ENCODE assay signal across 1 cellular context in genomic region chr7:69374036-69374420, GRCh38.
A peak's percentile ranks its signal among the peaks of the same experiment; 100 is the strongest.
TF ChIP-seq lines count a peak whose summit lies in the region.

No MANE protein-coding gene starts in this region.

TF ChIP-seq in SK-N-SH, 30 proteins besides CTCF, POLR2A, EP300 and RAD21 (continued from another document):
- TF ChIP-seq JUND (IDR thresholded peaks at IDR 0.05) = peak; percentile 11; the same call in 1 of the 2 replicates
- TF ChIP-seq SMC3 (IDR thresholded peaks at IDR 0.05; ENCODE audit: low read depth, low read length) = no peak
